Comparison of ENCODE assay signal across 12 cellular contexts in the genomic region with DNA sequence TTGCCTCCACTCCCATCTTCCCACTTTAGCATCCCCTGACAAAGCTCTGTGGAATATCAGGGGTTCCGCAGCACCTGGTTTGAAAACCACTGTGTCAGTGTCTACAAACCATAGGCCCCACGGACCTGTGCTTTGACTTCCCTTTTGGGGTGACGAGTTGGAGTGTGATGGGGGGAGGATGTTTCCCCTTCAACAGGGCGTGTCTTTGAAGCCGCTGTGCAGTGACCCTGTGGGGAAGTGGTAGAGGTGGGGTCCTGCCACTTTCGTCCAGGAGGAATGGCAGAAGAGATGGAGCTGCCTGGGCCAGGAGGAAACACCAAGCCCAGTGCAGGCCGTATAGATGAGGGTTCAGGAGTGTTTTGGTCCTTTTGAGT. TPM values are rescaled to one million over a fixed set of nuclear protein-coding genes. Genes with fewer than 3 reads are reported as not detected.
DNase-seq lines count a peak whose midpoint lies in the region; ATAC-seq, FAIRE-seq and TF ChIP-seq lines count a peak whose summit lies in the region.
"Had no signal": no experiment of that assay in that cellular context is flagged by ENCODE, and none has a peak within 500 bp of the region (broad histone marks: within the 10 kb centered on the region; RNA-seq: fewer than 3 reads in every experiment).

No MANE protein-coding gene starts in this region.

- TF ChIP-seq EP300 in K562 (IDR thresholded peaks at IDR 0.05; ENCODE audit: low read length): no peak

- TF ChIP-seq POLR2A in K562 (conservative IDR thresholded peaks at IDR 0.05) (no peak), body of pancreas (IDR thresholded peaks at IDR 0.05) (no peak)

- H2BK5ac ChIP-seq in trophoblast cell (ENCODE audit: low read depth, low read length, poor library complexity): no peak overlapping the region

- TF ChIP-seq CTCF in K562 (IDR thresholded peaks at IDR 0.05 in 2 of 3, conservative IDR thresholded peaks at IDR 0.05 in 1 of 3; ENCODE audit: insufficient read depth in 2 of 3, low read depth in 1 of 3, low read length in 3 of 3): no peak
- TF ChIP-seq CTCF in neutrophil (IDR thresholded peaks at IDR 0.05): peak; percentile 29
- no peak for TF ChIP-seq CTCF in body of pancreas (IDR thresholded peaks at IDR 0.05)

- H3K4me1 Mint-ChIP-seq in CD8-positive, alpha-beta memory T cell: peaks cover 39 to 49% (median 45%) of the 10 kb centered on the region in 3 donors

- no peak overlapping the region for H2BK12ac ChIP-seq in trophoblast cell (ENCODE audit: low read length)

- H3K9ac ChIP-seq in K562 (ENCODE audit: insufficient read depth in 1 of 2, low read depth in 2 of 2, low read length in 2 of 2): no peak overlapping the region
- no peak overlapping the region for H3K9ac ChIP-seq in trophoblast cell (ENCODE audit: low read length)

- ATAC-seq in K562: no peak
- no peak for ATAC-seq in HG03108 (IDR thresholded peaks at IDR 0.05; ENCODE audit: unreplicated experiment)
- ATAC-seq in body of pancreas: no peak

- BruUV-seq in K562 (replicated peaks; lab: Mats Ljungman, UMichigan): no TSS peak

- H3K18ac ChIP-seq in trophoblast cell (ENCODE audit: low read length): no peak overlapping the region

- no peaks in the 10 kb centered on the region for H3K9me3 ChIP-seq in CD8-positive, alpha-beta memory T cell (ENCODE audit: low read length)
- H3K9me3 ChIP-seq in K562 (replicated peaks; ENCODE audit: control insufficient read depth, insufficient read depth, low read depth, low read length) (no peaks in the 10 kb centered on the region), neutrophil (no peaks in the 10 kb centered on the region), body of pancreas (no peaks in the 10 kb centered on the region), trophoblast cell (ENCODE audit: insufficient read depth, low read depth, low read length) (no peaks in the 10 kb centered on the region)
- H3K9me3 ChIP-seq: SJSA1 had no signal

- no peak overlapping the region for H2BK120ac ChIP-seq in trophoblast cell (ENCODE audit: insufficient read depth, low read length, poor library complexity)

- no peak overlapping the region for H3K27ac ChIP-seq in CD8-positive, alpha-beta memory T cell (ENCODE audit: low read depth, low read length)
- no peak overlapping the region for H3K27ac ChIP-seq in K562 (ENCODE audit: extremely low read depth, low read depth, low read length)
- peak overlapping the region; percentile 98 for H3K27ac ChIP-seq in neutrophil
- H3K27ac ChIP-seq in body of pancreas: no peak overlapping the region
- H3K27ac ChIP-seq in trophoblast cell (ENCODE audit: low read depth, low read length): no peak overlapping the region
- H3K27ac ChIP-seq: SJSA1 had no signal

- H4K8ac ChIP-seq in trophoblast cell (ENCODE audit: low read depth, low read length): no peak overlapping the region

- in situ Hi-C loops in K562 (cut with MboI): no loop called here

- H3K27me3 Mint-ChIP-seq in CD8-positive, alpha-beta memory T cell: no peaks in the 10 kb centered on the region

- H3K14ac ChIP-seq in trophoblast cell (ENCODE audit: low read length): no peak overlapping the region

- no peak overlapping the region for H3K4me3 ChIP-seq in CD8-positive, alpha-beta memory T cell (ENCODE audit: low read length)
- H3K4me3 ChIP-seq in K562: no peak overlapping the region
- peak overlapping the region in 1 of 2 experiments; percentile 11 for H3K4me3 ChIP-seq in neutrophil (ENCODE audit: low read depth in 1 of 2, low read length in 1 of 2)
- H3K4me3 ChIP-seq in body of pancreas: no peak overlapping the region
- H3K4me3 ChIP-seq in trophoblast cell (ENCODE audit: low read depth, low read length): no peak overlapping the region
- H3K4me3 ChIP-seq: SJSA1 had no signal

- FAIRE-seq in K562 (lab: Jason Lieb, UNC): no peak

- H3K4me1 ChIP-seq in CD8-positive, alpha-beta memory T cell (ENCODE audit: insufficient read depth, low read length): peaks cover 47% of the 10 kb centered on the region
- H3K4me1 ChIP-seq in K562 (replicated peaks in 1 of 2; ENCODE audit: control insufficient read depth in 2 of 2, insufficient read depth in 2 of 2, low read length in 2 of 2) (0 out of 5 replicates have a peak, but pooled peaks cover 0 to 4% of the 10 kb centered on the region in 2 experiments), neutrophil (ENCODE audit: control insufficient read depth in 1 of 2, insufficient read depth in 1 of 2, low read depth in 1 of 2, low read length in 1 of 2) (peaks cover 59 to 67% of the 10 kb centered on the region in 2 experiments), body of pancreas (no peaks in the 10 kb centered on the region), trophoblast cell (ENCODE audit: control insufficient read depth in 1 of 2, insufficient read depth in 2 of 2, low read length in 2 of 2) (peaks cover 0 to 2% of the 10 kb centered on the region in 2 experiments)
- H3K4me1 ChIP-seq: SJSA1 had no signal

- no peaks in the 10 kb centered on the region for H3K36me3 ChIP-seq in CD8-positive, alpha-beta memory T cell (ENCODE audit: insufficient read depth, low read length)
- H3K36me3 ChIP-seq in K562 (ENCODE audit: control insufficient read depth, insufficient read depth, low read length) (peaks cover 5% of the 10 kb centered on the region; the same call in 1 of the 3 replicates), neutrophil (peaks cover 15% of the 10 kb centered on the region), body of pancreas (replicated peaks in 1 of 2; ENCODE audit: insufficient read depth in 1 of 2, low read depth in 2 of 2) (peaks cover 0 to 2% of the 10 kb centered on the region in 2 donors), trophoblast cell (ENCODE audit: control insufficient read depth in 1 of 2, insufficient read depth in 2 of 2, low read length in 2 of 2) (peaks cover 8 to 12% of the 10 kb centered on the region in 2 experiments)
- H3K36me3 ChIP-seq: SJSA1 had no signal

- no peak overlapping the region for H4K91ac ChIP-seq in trophoblast cell (ENCODE audit: low read depth, low read length)

- WGBS in K562 (ENCODE audit: insufficient coverage, low coverage, missing lambda C conversion rate): 23% methylated on average over 7 of the region's 7 CpGs
- whole genome bisulfite sequencing in body of pancreas, 2 donors: 30 to 53% methylated on average over 7 of the region's 7 CpGs
- no CpG with 5 or more reads among the region's 7 CpGs for WGBS in trophoblast cell (ENCODE audit: extremely low coverage, insufficient coverage, insufficient read length)

- H3K23ac ChIP-seq in trophoblast cell (ENCODE audit: low read length): no peak overlapping the region

- no peak overlapping the region for H2AK5ac ChIP-seq in trophoblast cell (ENCODE audit: low read length)

- H3K4me3 Mint-ChIP-seq in CD8-positive, alpha-beta memory T cell: peak overlapping the region in 5 of 7 donors; percentile 9 to 55 (median 47)

- peaks cover 11% of the 10 kb centered on the region; the same call in 1 of the 2 replicates for H4K20me1 ChIP-seq in K562 (replicated peaks; ENCODE audit: control insufficient read depth, insufficient read depth, low read length)

- no peaks in the 10 kb centered on the region for H3K79me1 ChIP-seq in trophoblast cell (ENCODE audit: low read length)

- H3K79me2 ChIP-seq in K562 (ENCODE audit: control insufficient read depth, insufficient read depth, low read length): no peaks in the 10 kb centered on the region
- no peaks in the 10 kb centered on the region for H3K79me2 ChIP-seq in trophoblast cell (ENCODE audit: control insufficient read depth, insufficient read depth, low read length, poor library complexity)

- H4K12ac ChIP-seq in trophoblast cell (ENCODE audit: low read depth, low read length): no peak overlapping the region

- CTCF ChIA-PET in CD8-positive, alpha-beta memory T cell (lab: Charles Lee): interaction anchor here (1.0 to 2.7 kb wide), 4 partner anchors 10 to 121 kb away, joined by 3 to 11 read pairs (median 4); no protein-coding TSS in a partner anchor
- CTCF ChIA-PET in K562 (lab: Yijun Ruan, JAX; ENCODE audit: low intra/inter-chr PET ratio): no interaction called here

- no peaks in the 10 kb centered on the region for H3K27me3 ChIP-seq in CD8-positive, alpha-beta memory T cell (ENCODE audit: insufficient read depth, low read length, poor library complexity, severe bottlenecking)
- no peaks in the 10 kb centered on the region for H3K27me3 ChIP-seq in K562 (ENCODE audit: control insufficient read depth in 2 of 2, insufficient read depth in 2 of 2, low read length in 2 of 2)
- H3K27me3 ChIP-seq in neutrophil: peaks cover 12% of the 10 kb centered on the region
- H3K27me3 ChIP-seq in body of pancreas: no peaks in the 10 kb centered on the region
- H3K27me3 ChIP-seq in trophoblast cell (ENCODE audit: insufficient read depth, low read length): no peaks in the 10 kb centered on the region
- H3K27me3 ChIP-seq: SJSA1 had no signal

- POLR2A ChIA-PET in CD8-positive, alpha-beta memory T cell (lab: Charles Lee): interaction anchor here (2.4 kb wide), 1 partner anchor 14 kb away, joined by 10 read pairs; no protein-coding TSS in a partner anchor
- POLR2A ChIA-PET in K562 (lab: Yijun Ruan, JAX): interaction anchor here (0.5 to 0.8 kb wide), 5 partner anchors 74 to 1674 kb away, joined by 3 to 5 read pairs (median 3); no protein-coding TSS in a partner anchor

- intact Hi-C loops in K562 (cut with micrococcal nuclease): no loop called here
- intact Hi-C loops in body of pancreas (cut with DNase I): no loop called here

- H3K36me3 Mint-ChIP-seq in CD8-positive, alpha-beta memory T cell: peaks cover 0 to 5% (median 0%) of the 10 kb centered on the region in 3 donors

- H3K9me1 ChIP-seq in K562 (ENCODE audit: control insufficient read depth, insufficient read depth, low read length): no peaks in the 10 kb centered on the region

- no peaks in the 10 kb centered on the region for H3K9me3 Mint-ChIP-seq in CD8-positive, alpha-beta memory T cell

- H3K4ac ChIP-seq in trophoblast cell (ENCODE audit: low read depth, low read length): no peak overlapping the region

- DNase-seq in CD8-positive, alpha-beta memory T cell: peak in 3 of 5 donors; percentile 19 to 45 (median 43)
- DNase-seq in NOMO-1 treated with DMSO at 0.1 percent for 48 hours (lab: John Stamatoyannopoulos, UW; ENCODE audit: unreplicated experiment) (peak; percentile 45), K562 (ENCODE audit: extremely low read depth in 1 of 4, low spot score in 3 of 4) (no peak), D341Med (ENCODE audit: low spot score) (no peak), body of pancreas (no peak), trophoblast cell (no peak)
- DNase-seq: NCI-H1105 treated with DMSO at 0.1 percent for 48 hours, NCI-H69 had no signal

- H2AFZ ChIP-seq in K562 (ENCODE audit: low read depth, low read length) (no peak overlapping the region), trophoblast cell (ENCODE audit: insufficient read depth, low read length, poor library complexity) (no peak overlapping the region)

- peak overlapping the region; percentile 59 to 96 (median 88) for H3K27ac Mint-ChIP-seq in CD8-positive, alpha-beta memory T cell

- H3K4me2 ChIP-seq in K562 (ENCODE audit: insufficient read depth, low read length): no peak overlapping the region
- H3K4me2 ChIP-seq in trophoblast cell (ENCODE audit: low read length): no peak overlapping the region

- TF ChIP-seq RAD21 in K562 (CRISPR knock-in tag; conservative IDR thresholded peaks at IDR 0.05 in 1 of 2, IDR thresholded peaks at IDR 0.05 in 1 of 2): no peak

RNA-seq across cellular contexts. Expression of a gene that starts 20.9 kb away (rescaled TPM):
- under 1 TPM in 1 of 2 experiments, not detected in 1; 0.09 TPM for total RNA-seq in CD8-positive, alpha-beta memory T cell
- polyA plus RNA-seq in CD8-positive, alpha-beta memory T cell: 0.23 TPM
- total RNA-seq in K562 (2011; cell fraction: chromatin; rRNA removed; ENCODE audit: low replicate concordance): not detected in 2 replicates
- total RNA-seq in K562 (2011; cell fraction: nucleolus; rRNA removed): 0.26 TPM in 1 of 2 replicates, not detected in the other
- 0.15 TPM in 1 of 2 replicates, not detected in the other for total RNA-seq in K562 (2011; cell fraction: nucleoplasm; rRNA removed)
- total RNA-seq in K562 (2014; rRNA removed) (not detected in 2 replicates), K562 (2014; rRNA removed; fragmentation: Illumina TruSeq; extraction: Trizol) (not detected in 2 replicates), K562 (2015; rRNA removed; fragmentation: Illumina TruSeq; extraction: Trizol) (0.04 TPM in 1 of 2 replicates, not detected in the other), K562 (2021) (0.11 and 0.22 TPM in 2 replicates), body of pancreas (under 1 TPM in 1 of 2 donors, not detected in 1; 0.26 TPM)
- polyA plus RNA-seq in K562 (2011; rRNA removed) (not detected in 2 replicates), K562 (2014; fragmentation: Illumina TruSeq; extraction: Trizol) (0.06 and 0.11 TPM in 2 replicates), K562 (2014; fragmentation: Nextera tagmentation; extraction: Ambion mirVana) (not detected), K562 (2014; rRNA removed) (not detected in 2 replicates)
- polyA plus RNA-seq in K562 (2011; cell fraction: cytosol; rRNA removed): 0.04 TPM in 1 of 2 replicates, not detected in the other
- polyA plus RNA-seq in K562 (2011; cell fraction: nucleus; rRNA removed): 0.04 TPM in 2 replicates
- polyA plus RNA-seq in K562 (2012): 0.06 and 0.20 TPM in 2 replicates
- not detected in 2 replicates for polyA minus RNA-seq in K562 (2011; rRNA and poly(A)+ RNA removed)
- polyA minus RNA-seq in K562 (2011; cell fraction: cytosol; rRNA and poly(A)+ RNA removed): not detected in 2 replicates
- polyA minus RNA-seq in K562 (2011; cell fraction: nucleus; rRNA and poly(A)+ RNA removed): not detected in 2 replicates
- 0.33 and 0.50 TPM in 2 replicates for polyA plus RNA-seq in trophoblast cell (2013)
- total RNA-seq: SJSA1, skeletal muscle tissue had no signal

Comparison
In these comparisons a context has a peak if more than half of its experiments do, and no peak if none do; other contexts are left out.
1. DNase-seq: peak in CD8-positive, alpha-beta memory T cell (3 of 5) and NOMO-1 treated with DMSO at 0.1 percent for 48 hours (single experiment); none in K562 (0 of 4), D341Med (single experiment), body of pancreas (0 of 4) and trophoblast cell (0 of 2).